In genomic region chr7:91941450-91941849, GRCh38 we compare ENCODE assay signal across 8 cellular contexts. TPM values are rescaled to one million over a fixed set of nuclear protein-coding genes. Genes with fewer than 3 reads are reported as not detected.
DNase-seq lines count a peak whose midpoint lies in the region; ATAC-seq, FAIRE-seq and TF ChIP-seq lines count a peak whose summit lies in the region.

No MANE protein-coding gene starts in this region.

- peak overlapping the region; percentile 90 for H3K4me3 ChIP-seq in HL-60 (replicated peaks; ENCODE audit: insufficient read depth, low read length)
- peak overlapping the region; percentile 92 for H3K4me3 ChIP-seq in osteoblast (ENCODE audit: insufficient read depth, low read length)

- peak overlapping the region; percentile 91 for H3K4me3 Mint-ChIP-seq in activated naive CD4-positive, alpha-beta T cell treated with anti-CD3 and anti-CD28 coated beads, Interleukin-2, amount 10 ng/mL, durations not matched to agents 7 days and 5 days

- DNase-seq in A172 (ENCODE audit: low spot score) (peak; percentile 23), GM18507 (ENCODE audit: extremely low spot score, insufficient read length, low read depth) (no peak), HL-60 (ENCODE audit: low read depth in 1 of 2, low spot score in 1 of 2) (peak in 1 of 2 experiments; percentile 61), RKO (ENCODE audit: low spot score) (peak; percentile 79), glomerular visceral epithelial cell (ENCODE audit: extremely low spot score) (peak; percentile 38), osteoblast (ENCODE audit: insufficient read length, low spot score, missing footprints) (peak; percentile 19)
- DNase-seq in activated naive CD4-positive, alpha-beta T cell treated with anti-CD3 and anti-CD28 coated beads, Interleukin-2, amount 10 ng/mL, durations not matched to agents 7 days and 5 days: peak; percentile 50

- no peak for TF ChIP-seq CTCF in HL-60 (IDR thresholded peaks at IDR 0.05; ENCODE audit: insufficient read depth, low read length)
- TF ChIP-seq CTCF in osteoblast (IDR thresholded peaks at IDR 0.05; ENCODE audit: extremely low read depth, low read depth, low read length): no peak

- H3K9me3 ChIP-seq in osteoblast (ENCODE audit: low read depth, low read length): no peaks in the 10 kb centered on the region

- peak; percentile 64 for FAIRE-seq in GM18507 (lab: Jason Lieb, UNC)

- peaks cover 3% of the 10 kb centered on the region for H3K36me3 Mint-ChIP-seq in activated naive CD4-positive, alpha-beta T cell treated with anti-CD3 and anti-CD28 coated beads, Interleukin-2, amount 10 ng/mL, durations not matched to agents 7 days and 5 days

- H3K79me2 ChIP-seq in osteoblast (ENCODE audit: insufficient read depth, low read length): peaks cover 57% of the 10 kb centered on the region

- H3K27ac Mint-ChIP-seq in activated naive CD4-positive, alpha-beta T cell treated with anti-CD3 and anti-CD28 coated beads, Interleukin-2, amount 10 ng/mL, durations not matched to agents 7 days and 5 days: peak overlapping the region; percentile 93

- no peaks in the 10 kb centered on the region for H3K27me3 ChIP-seq in HL-60 (ENCODE audit: insufficient read depth, poor library complexity, severe bottlenecking)
- H3K27me3 ChIP-seq in osteoblast (ENCODE audit: insufficient read depth, low read length): no peaks in the 10 kb centered on the region

- no peaks in the 10 kb centered on the region for H3K9me3 Mint-ChIP-seq in activated naive CD4-positive, alpha-beta T cell treated with anti-CD3 and anti-CD28 coated beads, Interleukin-2, amount 10 ng/mL, durations not matched to agents 7 days and 5 days

- no peaks in the 10 kb centered on the region for H3K27me3 Mint-ChIP-seq in activated naive CD4-positive, alpha-beta T cell treated with anti-CD3 and anti-CD28 coated beads, Interleukin-2, amount 10 ng/mL, durations not matched to agents 7 days and 5 days

- peak overlapping the region; percentile 79 for H3K4me2 ChIP-seq in osteoblast (ENCODE audit: insufficient read depth, low read length)

- H2AFZ ChIP-seq in osteoblast (ENCODE audit: low read length): peak overlapping the region; percentile 95

- no peak for ATAC-seq in GM19328 (IDR thresholded peaks at IDR 0.05; ENCODE audit: unreplicated experiment)

- H3K36me3 ChIP-seq in osteoblast (ENCODE audit: insufficient read depth, low read length): no peaks in the 10 kb centered on the region

- H3K4me1 Mint-ChIP-seq in activated naive CD4-positive, alpha-beta T cell treated with anti-CD3 and anti-CD28 coated beads, Interleukin-2, amount 10 ng/mL, durations not matched to agents 7 days and 5 days: peaks cover 31% of the 10 kb centered on the region

- peak overlapping the region; percentile 91 for H3K27ac ChIP-seq in HL-60 (replicated peaks)
- peak overlapping the region; percentile 83 for H3K27ac ChIP-seq in osteoblast (ENCODE audit: low read depth, low read length)

- H4K20me1 ChIP-seq in osteoblast (ENCODE audit: insufficient read depth, low read length): peaks cover 14% of the 10 kb centered on the region

- peaks cover 15% of the 10 kb centered on the region for H3K4me1 ChIP-seq in osteoblast (ENCODE audit: insufficient read depth, low read length)

- CTCF ChIA-PET in activated naive CD4-positive, alpha-beta T cell treated with anti-CD3 and anti-CD28 coated beads, Interleukin-2, amount 10 ng/mL, durations not matched to agents 7 days and 5 days (lab: Charles Lee): interaction anchor here (0.9 to 3.3 kb wide), 3 partner anchors 12 to 1486 kb away, joined by 3 to 17 read pairs (median 12); partner anchors contain the start of gene MTERF1

RNA-seq across cellular contexts. Expression of gene AKAP9, which starts 0.8 kb away (rescaled TPM):
- 24.3 and 30.9 TPM in 2 replicates for total RNA-seq in A172 (2014; rRNA removed; shearing (Covaris generic))
- total RNA-seq in osteoblast: 56.5 and 60.7 TPM in 2 replicates
